ENCODE assay signal across 13 cellular contexts in genomic region chr7:1920886-1921285, GRCh38.
DNase-seq lines count a peak whose midpoint lies in the region; ATAC-seq and TF ChIP-seq lines count a peak whose summit lies in the region.
"Had no signal": no experiment of that assay in that cellular context is flagged by ENCODE, and none has a peak within 500 bp of the region (broad histone marks: within the 10 kb centered on the region; RNA-seq: fewer than 3 reads in every experiment).

No MANE protein-coding gene starts in this region.

- no peak overlapping the region for H3K27ac ChIP-seq in CD4-positive, alpha-beta T cell (ENCODE audit: low read depth, low read length)
- H3K27ac ChIP-seq in lower lobe of right lung = no peak overlapping the region
- H3K27ac ChIP-seq: gastrocnemius medialis had no signal

- no peak for ATAC-seq in activated CD8-positive, alpha-beta memory T cell treated with anti-CD3 and anti-CD28 coated beads, Interleukin-2, amount 10 ng/mL, durations not matched to agents 7 days and 5 days
- ATAC-seq in CD4-positive, alpha-beta T cell (ENCODE audit: poor library complexity) = peak; percentile 3
- no peak for ATAC-seq in WTC11
- ATAC-seq in lower lobe of right lung = no peak
- ATAC-seq: gastrocnemius medialis, right lobe of liver had no signal

- no peak overlapping the region for H3K4me3 ChIP-seq in lower lobe of right lung
- H3K4me3 ChIP-seq: gastrocnemius medialis, right lobe of liver had no signal

- H3K9me3 ChIP-seq in CD4-positive, alpha-beta T cell (ENCODE audit: control insufficient read depth, low read length) = no peaks in the 10 kb centered on the region
- H3K9me3 ChIP-seq in lower lobe of right lung = no peaks in the 10 kb centered on the region
- H3K9me3 ChIP-seq: gastrocnemius medialis, right lobe of liver had no signal

- H3K4me1 Mint-ChIP-seq in activated CD8-positive, alpha-beta memory T cell treated with anti-CD3 and anti-CD28 coated beads, Interleukin-2, amount 10 ng/mL, durations not matched to agents 7 days and 5 days = peaks cover 60% of the 10 kb centered on the region
- H3K4me1 Mint-ChIP-seq in CD4-positive, alpha-beta T cell (ENCODE audit: low read depth) = peaks cover 80% of the 10 kb centered on the region
- no peaks in the 10 kb centered on the region for H3K4me1 Mint-ChIP-seq in WTC11

- H3K36me3 ChIP-seq in lower lobe of right lung = no peaks in the 10 kb centered on the region
- H3K36me3 ChIP-seq: gastrocnemius medialis, right lobe of liver had no signal

- intact Hi-C loops in CD4-positive, alpha-beta T cell (cut with DNase I, micrococcal nuclease) = loop anchor here (10.0 kb wide), 2 partner anchors 184 to 256 kb away; no protein-coding TSS in a partner anchor
- intact Hi-C loops in lower lobe of right lung (cut with DNase I) = no loop called here

- no peaks in the 10 kb centered on the region for H3K9me3 Mint-ChIP-seq in activated CD8-positive, alpha-beta memory T cell treated with anti-CD3 and anti-CD28 coated beads, Interleukin-2, amount 10 ng/mL, durations not matched to agents 7 days and 5 days (ENCODE audit: low read depth)
- no peaks in the 10 kb centered on the region for H3K9me3 Mint-ChIP-seq in CD4-positive, alpha-beta T cell
- no peaks in the 10 kb centered on the region for H3K9me3 Mint-ChIP-seq in WTC11
- H3K9me3 Mint-ChIP-seq: activated B cell treated with CpG ODN at 0.5 μM for 24 hours had no signal

- peaks cover 19% of the 10 kb centered on the region for H3K27me3 Mint-ChIP-seq in activated CD8-positive, alpha-beta memory T cell treated with anti-CD3 and anti-CD28 coated beads, Interleukin-2, amount 10 ng/mL, durations not matched to agents 7 days and 5 days
- H3K27me3 Mint-ChIP-seq in CD4-positive, alpha-beta T cell = no peaks in the 10 kb centered on the region
- no peaks in the 10 kb centered on the region; the same call in 1 of the 2 replicates for H3K27me3 Mint-ChIP-seq in WTC11 (ENCODE audit: low read depth)
- H3K27me3 Mint-ChIP-seq: activated B cell treated with CpG ODN at 0.5 μM for 24 hours had no signal

- peak overlapping the region; percentile 53 for H3K4me3 Mint-ChIP-seq in activated CD8-positive, alpha-beta memory T cell treated with anti-CD3 and anti-CD28 coated beads, Interleukin-2, amount 10 ng/mL, durations not matched to agents 7 days and 5 days
- H3K4me3 Mint-ChIP-seq in CD4-positive, alpha-beta T cell = peak overlapping the region; percentile 86
- no peak overlapping the region for H3K4me3 Mint-ChIP-seq in WTC11

- CTCF ChIA-PET in activated CD8-positive, alpha-beta memory T cell treated with anti-CD3 and anti-CD28 coated beads, Interleukin-2, amount 10 ng/mL, durations not matched to agents 7 days and 5 days (lab: Charles Lee) = interaction anchor here (1.9 kb wide), 1 partner anchor 289 kb away, joined by 5 read pairs; no protein-coding TSS in a partner anchor
- CTCF ChIA-PET in CD4-positive, alpha-beta T cell (lab: Charles Lee) = no interaction called here
- CTCF ChIA-PET in WTC11 (lab: Charles Lee) = no interaction called here

- POLR2A ChIA-PET in CD4-positive, alpha-beta T cell (lab: Charles Lee) = interaction anchor here (1.2 to 4.5 kb wide), 2 partner anchors 19 to 388 kb away, joined by 3 to 71 read pairs; no protein-coding TSS in a partner anchor
- POLR2A ChIA-PET in WTC11 (lab: Charles Lee) = no interaction called here

- DNase-seq in activated CD8-positive, alpha-beta memory T cell treated with anti-CD3 and anti-CD28 coated beads, Interleukin-2, amount 10 ng/mL, durations not matched to agents 7 days and 5 days = no peak
- no peak for DNase-seq in activated CD8-positive, alpha-beta memory T cell treated with anti-CD3 and anti-CD28 coated beads, Interleukin-2, amount 50 U/mL, for 48 hours
- no peak for DNase-seq in CD4-positive, alpha-beta T cell
- DNase-seq in WTC11 (ENCODE audit: low spot score) = no peak
- peak; percentile 44 for DNase-seq in lower lobe of right lung
- no peak for DNase-seq in NCI-H526 (lab: John Stamatoyannopoulos, UW)
- no peak for DNase-seq in DMS 273 treated with DMSO at 0.1 percent for 48 hours (lab: John Stamatoyannopoulos, UW)
- no peak for DNase-seq in NCI-H446 (lab: John Stamatoyannopoulos, UW)
- DNase-seq: gastrocnemius medialis, NCI-H2029, SHP77 had no signal

- no peaks in the 10 kb centered on the region for H3K27me3 ChIP-seq in CD4-positive, alpha-beta T cell (ENCODE audit: control insufficient read depth, insufficient read depth, low read length)
- H3K27me3 ChIP-seq in lower lobe of right lung (ENCODE audit: low read depth) = no peaks in the 10 kb centered on the region
- H3K27me3 ChIP-seq: gastrocnemius medialis, right lobe of liver had no signal

- H3K27ac Mint-ChIP-seq in activated CD8-positive, alpha-beta memory T cell treated with anti-CD3 and anti-CD28 coated beads, Interleukin-2, amount 10 ng/mL, durations not matched to agents 7 days and 5 days = no peak overlapping the region
- peak overlapping the region; percentile 92 for H3K27ac Mint-ChIP-seq in CD4-positive, alpha-beta T cell
- H3K27ac Mint-ChIP-seq in WTC11 = 0 out of 2 replicates have a peak overlapping the region, but pooled peaks have one; percentile 33

- peaks cover 31% of the 10 kb centered on the region for H3K4me1 ChIP-seq in lower lobe of right lung

- peaks cover 10% of the 10 kb centered on the region for H3K36me3 Mint-ChIP-seq in activated CD8-positive, alpha-beta memory T cell treated with anti-CD3 and anti-CD28 coated beads, Interleukin-2, amount 10 ng/mL, durations not matched to agents 7 days and 5 days
- H3K36me3 Mint-ChIP-seq in CD4-positive, alpha-beta T cell (ENCODE audit: low read depth) = peaks cover 64% of the 10 kb centered on the region
- H3K36me3 Mint-ChIP-seq in WTC11 = no peaks in the 10 kb centered on the region

- TF ChIP-seq CTCF in CD4-positive, alpha-beta T cell (IDR thresholded peaks at IDR 0.05) = no peak
- TF ChIP-seq CTCF in WTC11 (IDR thresholded peaks at IDR 0.05) (no peak), lower lobe of right lung (IDR thresholded peaks at IDR 0.05) (no peak)

TF ChIP-seq in WTC11, 78 proteins besides CTCF, POLR2A, EP300 and RAD21:
- TF ChIP-seq ZBTB43 (CRISPR knock-in tag; IDR thresholded peaks at IDR 0.05) (no peak), CREB1 (CRISPR knock-in tag; IDR thresholded peaks at IDR 0.05) (no peak), EMX1 (CRISPR knock-in tag; IDR thresholded peaks at IDR 0.05) (no peak), ETV6 (CRISPR knock-in tag; IDR thresholded peaks at IDR 0.05) (no peak)
- TF ChIP-seq, protein P1, sequence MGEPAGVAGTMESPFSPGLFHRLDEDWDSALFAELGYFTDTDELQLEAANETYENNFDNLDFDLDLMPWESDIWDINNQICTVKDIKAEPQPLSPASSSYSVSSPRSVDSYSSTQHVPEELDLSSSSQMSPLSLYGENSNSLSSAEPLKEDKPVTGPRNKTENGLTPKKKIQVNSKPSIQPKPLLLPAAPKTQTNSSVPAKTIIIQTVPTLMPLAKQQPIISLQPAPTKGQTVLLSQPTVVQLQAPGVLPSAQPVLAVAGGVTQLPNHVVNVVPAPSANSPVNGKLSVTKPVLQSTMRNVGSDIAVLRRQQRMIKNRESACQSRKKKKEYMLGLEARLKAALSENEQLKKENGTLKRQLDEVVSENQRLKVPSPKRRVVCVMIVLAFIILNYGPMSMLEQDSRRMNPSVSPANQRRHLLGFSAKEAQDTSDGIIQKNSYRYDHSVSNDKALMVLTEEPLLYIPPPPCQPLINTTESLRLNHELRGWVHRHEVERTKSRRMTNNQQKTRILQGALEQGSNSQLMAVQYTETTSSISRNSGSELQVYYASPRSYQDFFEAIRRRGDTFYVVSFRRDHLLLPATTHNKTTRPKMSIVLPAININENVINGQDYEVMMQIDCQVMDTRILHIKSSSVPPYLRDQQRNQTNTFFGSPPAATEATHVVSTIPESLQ (CRISPR knock-in tag; IDR thresholded peaks at IDR 0.05) = no peak
